In the genomic region with DNA sequence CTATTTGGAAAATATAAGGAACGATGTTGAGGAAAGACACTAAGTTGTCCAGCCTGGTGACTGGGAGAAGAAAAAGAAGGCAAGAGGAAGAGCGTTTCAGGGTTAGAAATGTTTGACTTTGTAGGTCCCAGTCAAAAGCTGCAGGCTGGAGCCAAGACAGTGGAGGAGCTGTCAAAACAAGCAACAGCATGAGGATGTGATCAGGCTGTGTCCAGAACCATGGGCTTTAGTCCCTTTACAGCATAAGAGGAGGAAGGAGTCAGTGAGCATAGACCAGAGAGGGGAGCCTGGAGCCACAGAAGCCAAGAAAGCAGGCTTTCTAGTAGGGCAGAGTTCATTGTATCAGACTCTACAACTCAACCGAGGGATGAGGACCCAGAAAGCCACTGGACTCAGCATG, we compare ENCODE assay signal across 16 cellular contexts.
A peak's percentile ranks its signal among the peaks of the same experiment; 100 is the strongest.
DNase-seq lines count a peak whose midpoint lies in the region; ATAC-seq and TF ChIP-seq lines count a peak whose summit lies in the region.
"Had no signal": no experiment of that assay in that cellular context is flagged by ENCODE, and none has a peak within 500 bp of the region (broad histone marks: within the 10 kb centered on the region; RNA-seq: fewer than 3 reads in every experiment).

No MANE protein-coding gene starts in this region.

- no peak overlapping the region for H2BK15ac ChIP-seq in neuronal stem cell (ENCODE audit: low read length)

- no peak overlapping the region for H2AK5ac ChIP-seq in neuronal stem cell (ENCODE audit: low read depth, low read length)

- H2BK120ac ChIP-seq in neuronal stem cell (ENCODE audit: low read depth, low read length) = no peak overlapping the region

- no peak for DNase-seq in Right ventricle myocardium superior
- DNase-seq in cardiac septum (ENCODE audit: low spot score) = no peak
- no peak for DNase-seq in left cardiac atrium
- DNase-seq in neuronal stem cell (ENCODE audit: low spot score) = no peak
- DNase-seq in putamen (ENCODE audit: low spot score) = no peak
- DNase-seq in testis = no peak
- DNase-seq in stimulated activated CD4-positive, alpha-beta T cell treated with anti-CD3 and anti-CD28 coated beads, Interleukin-4, amount 100 ng/mL, for 24 hours = no peak
- DNase-seq: 8988T; AML-193; Caco-2; CD8-positive, alpha-beta memory T cell; DND-41; GDM1 had no signal

- H3K27ac ChIP-seq in neuronal stem cell (replicated peaks; ENCODE audit: low read length) = no peak overlapping the region
- H3K27ac ChIP-seq in testis = no peak overlapping the region
- H3K27ac ChIP-seq: BLaER1, HL-60 had no signal

- no peaks in the 10 kb centered on the region for H3K9me3 ChIP-seq in neuronal stem cell (replicated peaks in 1 of 2; ENCODE audit: control insufficient read depth in 2 of 2, insufficient read depth in 1 of 2, low read depth in 1 of 2, low read length in 2 of 2)
- H3K9me3 ChIP-seq in testis = no peaks in the 10 kb centered on the region
- H3K9me3 ChIP-seq: BLaER1, Caco-2, HAP-1 had no signal

- no peak overlapping the region for H3K4me2 ChIP-seq in neuronal stem cell (ENCODE audit: insufficient read depth, low read length, poor library complexity, severe bottlenecking)
- H3K4me2 ChIP-seq: BLaER1 had no signal

- peaks cover 0 to 4% of the 10 kb centered on the region in 2 donors for H3K4me1 ChIP-seq in neuronal stem cell (ENCODE audit: control insufficient read depth in 2 of 2, insufficient read depth in 1 of 2, low read depth in 1 of 2, low read length in 2 of 2)
- peaks cover 5% of the 10 kb centered on the region for H3K4me1 ChIP-seq in testis
- H3K4me1 ChIP-seq: Caco-2, HAP-1 had no signal

- no peak for TF ChIP-seq CTCF in testis (IDR thresholded peaks at IDR 0.05)

- H3K27me3 ChIP-seq in neuronal stem cell (ENCODE audit: control insufficient read depth in 3 of 3, insufficient read depth in 3 of 3, low read depth in 1 of 3, low read length in 3 of 3) = no peaks in the 10 kb centered on the region
- H3K27me3 ChIP-seq in testis = no peaks in the 10 kb centered on the region
- H3K27me3 ChIP-seq: BLaER1 had no signal

- H3K9ac ChIP-seq in neuronal stem cell (ENCODE audit: low read depth, low read length, poor library complexity) = no peak overlapping the region
- H3K9ac ChIP-seq: BLaER1 had no signal

- no peaks in the 10 kb centered on the region for H3K79me1 ChIP-seq in neuronal stem cell (ENCODE audit: low read depth, low read length)

- no peak overlapping the region for H2BK5ac ChIP-seq in neuronal stem cell (ENCODE audit: low read length)

- H3K36me3 ChIP-seq in neuronal stem cell (replicated peaks in 1 of 2; ENCODE audit: control insufficient read depth in 2 of 2, insufficient read depth in 2 of 2, low read length in 2 of 2) (no peaks in the 10 kb centered on the region), testis (ENCODE audit: low read depth, missing control alignments) (no peaks in the 10 kb centered on the region)
- H3K36me3 ChIP-seq: BLaER1, HAP-1 had no signal

- no peak overlapping the region for H2BK12ac ChIP-seq in neuronal stem cell (ENCODE audit: low read length)

- H3K4ac ChIP-seq in neuronal stem cell (ENCODE audit: low read length) = no peak overlapping the region

- no peak overlapping the region for H4K8ac ChIP-seq in neuronal stem cell (ENCODE audit: low read depth, low read length)

- WGBS in neuronal stem cell (ENCODE audit: extremely low coverage in 2 of 2, insufficient read length in 2 of 2, insufficient replicate concordance in 1 of 2), 2 donors = no CpG with 5 or more reads among the region's 3 CpGs
- 91 to 94% methylated on average over 3 of the region's 3 CpGs for WGBS in testis, 2 donors

- H4K91ac ChIP-seq in neuronal stem cell (ENCODE audit: low read depth, low read length, poor library complexity) = no peak overlapping the region

- peak; percentile 46 for ATAC-seq in Right ventricle myocardium superior (ENCODE audit: poor library complexity)
- peak; percentile 31 to 48 for ATAC-seq in left cardiac atrium

- H3K4me3 ChIP-seq in neuronal stem cell (ENCODE audit: low read length in 2 of 2) (no peak overlapping the region), testis (no peak overlapping the region)
- H3K4me3 ChIP-seq: BLaER1, HAP-1 had no signal

- H2AFZ ChIP-seq in neuronal stem cell (ENCODE audit: low read length) = no peak overlapping the region

- H3K23ac ChIP-seq in neuronal stem cell (ENCODE audit: low read depth, low read length, poor library complexity) = no peak overlapping the region

- H3K14ac ChIP-seq in neuronal stem cell (ENCODE audit: low read length) = no peak overlapping the region

- intact Hi-C loops in Right ventricle myocardium superior (cut with DNase I) = no loop called here
- intact Hi-C loops in cardiac septum (cut with DNase I) = no loop called here
- intact Hi-C loops in left cardiac atrium (cut with DNase I) = no loop called here
- intact Hi-C loops in testis (cut with DNase I; ENCODE audit: low total_unique reads) = no loop called here

- no peak for TF ChIP-seq POLR2A in testis (IDR thresholded peaks at IDR 0.05)

- H3K18ac ChIP-seq in neuronal stem cell (ENCODE audit: low read length) = peak overlapping the region; percentile 22
